25 cellular contexts compared by ENCODE assay signal in genomic region chr19:5343848-5344247, GRCh38. TPM values are rescaled to one million over a fixed set of nuclear protein-coding genes. Genes with fewer than 3 reads are reported as not detected.
DNase-seq lines count a peak whose midpoint lies in the region; ATAC-seq and TF ChIP-seq lines count a peak whose summit lies in the region.
"Had no signal": no experiment of that assay in that cellular context is flagged by ENCODE, and none has a peak within 500 bp of the region (broad histone marks: within the 10 kb centered on the region; RNA-seq: fewer than 3 reads in every experiment).

No MANE protein-coding gene starts in this region.

- in situ Hi-C loops in astrocyte of the spinal cord (cut with HindIII; ENCODE audit: low sequenced_read_pairs), result no loop called here

- DNase-seq in BJ (ENCODE audit: low read depth) (peak; percentile 60), HFF-Myc (ENCODE audit: extremely low read depth, low read depth) (peak; percentile 66), astrocyte of the spinal cord (ENCODE audit: low read depth, low spot score) (peak; percentile 26), iris pigment epithelial cell (ENCODE audit: low read depth) (peak; percentile 63), NCI-H748 (lab: John Stamatoyannopoulos, UW; ENCODE audit: unreplicated experiment) (no peak)
- DNase-seq in activated CD4-positive, alpha-beta T cell treated with anti-CD3 and anti-CD28 coated beads for 1 hour, result no peak
- DNase-seq: activated CD4-positive, alpha-beta T cell treated with anti-CD3 and anti-CD28 coated beads for 4 hours; activated naive CD8-positive, alpha-beta T cell treated with anti-CD3 and anti-CD28 coated beads, Interleukin-2, amount 50 U/mL, for 24 hours; central memory CD4-positive, alpha-beta T cell; effector CD4-positive, alpha-beta T cell; GOT3; naive B cell; NCI-H1048; NCI-H2081; NCI-H82; stimulated activated CD4-positive, alpha-beta T cell treated with anti-CD3 and anti-CD28 coated beads, Interleukin-2, amount 100 ng/mL, for 24 hours; stimulated activated naive CD8-positive, alpha-beta T cell treated with anti-CD3 and anti-CD28 coated beads, Interleukin-15, amount 100 ng/mL, for 72 hours; upper lobe of right lung had no signal

- TF ChIP-seq CTCF in BJ (IDR thresholded peaks at IDR 0.05; ENCODE audit: insufficient read depth, low read depth, low read length), result no peak
- TF ChIP-seq CTCF in HFF-Myc (IDR thresholded peaks at IDR 0.05; ENCODE audit: low read depth, low read length, missing control alignments), result no peak
- no peak for TF ChIP-seq CTCF in astrocyte of the spinal cord (IDR thresholded peaks at IDR 0.05; ENCODE audit: low read depth, low read length)

- H3K4me3 ChIP-seq in BJ (ENCODE audit: low read depth, low read length) (no peak overlapping the region), HFF-Myc (replicated peaks; ENCODE audit: low read depth, low read length) (no peak overlapping the region), astrocyte of the spinal cord (ENCODE audit: low read depth, low read length) (no peak overlapping the region)
- H3K4me3 ChIP-seq: BLaER1, K562, pancreas, upper lobe of right lung had no signal

- H3K27me3 ChIP-seq in BJ (ENCODE audit: control insufficient read depth, insufficient read depth, low read length), result peaks cover 7% of the 10 kb centered on the region
- H3K27me3 ChIP-seq: pancreas had no signal

- CTCF ChIA-PET in BJ (lab: Yijun Ruan, JAX), result no interaction called here

- H3K36me3 ChIP-seq in BJ (ENCODE audit: control insufficient read depth, insufficient read depth, low read length), result no peaks in the 10 kb centered on the region
- H3K36me3 ChIP-seq: BLaER1, pancreas, upper lobe of right lung had no signal

- ATAC-seq in GM21717 (IDR thresholded peaks at IDR 0.05; ENCODE audit: unreplicated experiment), result no peak
- ATAC-seq: activated naive CD8-positive, alpha-beta T cell treated with anti-CD3 and anti-CD28 coated beads, Interleukin-2, amount 50 U/mL, for 24 hours; K562; Panc1; pancreas; sciatic nerve; SK-N-SH treated with all-trans-retinoic acid at 6 μM for 48 hours; stimulated activated naive CD8-positive, alpha-beta T cell treated with anti-CD3 and anti-CD28 coated beads, Interleukin-15, amount 100 ng/mL, for 72 hours; upper lobe of right lung had no signal

- POLR2A ChIA-PET in BJ (lab: Charles Lee), result no interaction called here

RNA-seq across cellular contexts. Expression of gene PTPRS, which starts 3.2 kb away (rescaled TPM):
- 27.9 and 40.1 TPM in 2 replicates for polyA plus RNA-seq in BJ (2011; rRNA removed)
- polyA minus RNA-seq in BJ (2011; rRNA and poly(A)+ RNA removed), result 119 and 148 TPM in 2 replicates

Comparison
In these comparisons a context has a peak if more than half of its experiments do, and no peak if none do; other contexts are left out.
1. DNase-seq: peak in BJ (single experiment), HFF-Myc (single experiment), astrocyte of the spinal cord (single experiment) and iris pigment epithelial cell (single experiment); none in activated CD4-positive, alpha-beta T cell treated with anti-CD3 and anti-CD28 coated beads for 1 hour (single experiment) and NCI-H748 (single experiment).